1 cellular context compared by ENCODE assay signal in genomic region chr11:1557168-1557884, GRCh38.
TF ChIP-seq lines count a peak whose summit lies in the region.

No MANE protein-coding gene starts in this region.

TF ChIP-seq in H1, 55 proteins besides CTCF, POLR2A, EP300 and RAD21:
- TF ChIP-seq EZH2 (IDR thresholded peaks at IDR 0.05; ENCODE audit: low read depth, low read length, severe bottlenecking), result peak; percentile 15
- TF ChIP-seq CBX8 (IDR thresholded peaks at IDR 0.05; ENCODE audit: borderline replicate concordance, low read depth, low read length), result no peak
